ENCODE assay signal across 8 cellular contexts in the genomic region with DNA sequence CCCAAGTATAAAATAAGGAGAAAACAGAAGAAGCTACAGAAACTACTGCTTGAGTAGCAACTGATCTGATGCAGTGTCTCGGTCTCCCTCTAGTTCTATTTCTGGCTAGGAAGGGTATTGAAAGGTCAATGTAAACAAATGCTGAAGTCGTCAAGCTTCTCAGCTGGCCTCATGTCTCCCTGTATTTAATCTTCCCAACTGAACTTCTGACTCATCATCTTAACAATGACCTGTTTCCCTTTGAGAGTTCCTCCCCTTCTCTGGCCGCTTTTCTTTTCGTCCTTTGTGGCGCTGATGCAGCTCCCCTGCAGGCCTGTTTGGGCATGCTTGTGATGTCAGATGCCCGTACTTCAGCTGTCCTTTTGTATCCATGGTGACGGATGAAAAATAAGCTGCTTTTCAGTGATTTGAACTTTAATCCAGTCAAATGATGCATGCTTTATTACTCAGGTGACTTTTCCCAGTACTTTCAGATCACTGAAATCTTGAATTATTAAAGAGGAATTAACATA. TPM values are rescaled to one million over a fixed set of nuclear protein-coding genes. Genes with fewer than 3 reads are reported as not detected.
A peak's percentile ranks its signal among the peaks of the same experiment; 100 is the strongest.
DNase-seq lines count a peak whose midpoint lies in the region; ATAC-seq and TF ChIP-seq lines count a peak whose summit lies in the region.

No MANE protein-coding gene starts in this region.

- H3K4me2 ChIP-seq in OCI-LY7 (ENCODE audit: low read length), result peak overlapping the region; percentile 30; the same call in 1 of the 2 replicates

- DNase-seq in GM06990 (ENCODE audit: extremely low read depth, insufficient read length) (peak; percentile 50), HuH-7.5 (ENCODE audit: low spot score) (peak; percentile 24), OCI-LY7 (ENCODE audit: low spot score) (peak; percentile 39), dedifferentiated amniotic fluid mesenchymal stem cell (ENCODE audit: extremely low spot score) (peak; percentile 97), left colon (peak; percentile 47 to 77), substantia nigra (lab: John Stamatoyannopoulos, UW) (peak in 46 of 49 donors; percentile 7 to 78 (median 52))
- DNase-seq in activated T-cell treated with anti-CD3 and anti-CD28 coated beads, Interleukin-2, amount 50 U/mL, for 24 hours, result no peak

- no peak overlapping the region for H3K4me3 Mint-ChIP-seq in activated T-cell treated with anti-CD3 and anti-CD28 coated beads, Interleukin-2, amount 50 U/mL, for 24 hours

- H3K9me2 ChIP-seq in OCI-LY7 (ENCODE audit: insufficient read depth, low read length), result no peaks in the 10 kb centered on the region

- intact Hi-C loops in OCI-LY7 (cut with micrococcal nuclease; ENCODE audit: unreplicated experiment), result no loop called here
- intact Hi-C loops in left colon (cut with DNase I, micrococcal nuclease), result no loop called here

- H3K36me3 ChIP-seq in GM06990 (ENCODE audit: control insufficient read depth, insufficient read depth, low read length) (no peaks in the 10 kb centered on the region), OCI-LY7 (ENCODE audit: insufficient read depth, low read length) (no peaks in the 10 kb centered on the region)

- H3K4me1 ChIP-seq in OCI-LY7 (ENCODE audit: insufficient read depth, low read length, poor library complexity, severe bottlenecking), result peaks cover 20% of the 10 kb centered on the region

- H3K4me3 ChIP-seq in GM06990 (replicated peaks; ENCODE audit: low read depth, low read length), result peak overlapping the region; percentile 5; the same call in 1 of the 2 replicates
- H3K4me3 ChIP-seq in OCI-LY7 (ENCODE audit: low read depth, low read length, poor library complexity, severe bottlenecking), result no peak overlapping the region

- POLR2A ChIA-PET in OCI-LY7 (lab: Charles Lee), result interaction anchor here (0.6 to 1.9 kb wide), 4 partner anchors 8 to 37 kb away, joined by 3 to 10 read pairs (median 4); partner anchors contain the start of gene LCA5

- H3K27ac ChIP-seq in OCI-LY7 (ENCODE audit: low read depth, low read length, poor library complexity, severe bottlenecking) (no peak overlapping the region), substantia nigra (ENCODE audit: low read depth, low read length, poor library complexity, severe bottlenecking) (peak overlapping the region; percentile 91)

- TF ChIP-seq CTCF in GM06990 (IDR thresholded peaks at IDR 0.05; ENCODE audit: insufficient read depth, low read length, poor library complexity, severe bottlenecking) (peak; percentile 52), OCI-LY7 (conservative IDR thresholded peaks at IDR 0.05; ENCODE audit: low read length) (peak; percentile 49; the same call in 1 of the 2 replicates)

- ATAC-seq in GM21825 (IDR thresholded peaks at IDR 0.05; ENCODE audit: unreplicated experiment) (peak; percentile 84), left colon (peak; percentile 96)

- H3K4me1 Mint-ChIP-seq in activated T-cell treated with anti-CD3 and anti-CD28 coated beads, Interleukin-2, amount 50 U/mL, for 24 hours (ENCODE audit: low read depth), result no peaks in the 10 kb centered on the region

- H3K27ac Mint-ChIP-seq in activated T-cell treated with anti-CD3 and anti-CD28 coated beads, Interleukin-2, amount 50 U/mL, for 24 hours, result no peak overlapping the region

- no peaks in the 10 kb centered on the region for H3K9me3 ChIP-seq in OCI-LY7 (ENCODE audit: low read length)

- H3K9me3 Mint-ChIP-seq in activated T-cell treated with anti-CD3 and anti-CD28 coated beads, Interleukin-2, amount 50 U/mL, for 24 hours, result no peaks in the 10 kb centered on the region

- 0 out of 2 replicates have a peak overlapping the region, but pooled peaks have one; percentile 38 for H2AFZ ChIP-seq in OCI-LY7 (ENCODE audit: low read length)

- H4K20me1 ChIP-seq in OCI-LY7 (ENCODE audit: insufficient read depth, low read length), result no peaks in the 10 kb centered on the region

- CTCF ChIA-PET in OCI-LY7 (lab: Charles Lee; ENCODE audit: unreplicated experiment), result interaction anchor here (0.7 kb wide), 1 partner anchor 86 kb away, joined by 3 read pairs; the partner anchor contains the start of gene SH3BGRL2

- H3K27me3 Mint-ChIP-seq in activated T-cell treated with anti-CD3 and anti-CD28 coated beads, Interleukin-2, amount 50 U/mL, for 24 hours, result peaks cover 3% of the 10 kb centered on the region

- no TSS peak for BruUV-seq in OCI-LY7 (replicated peaks; lab: Mats Ljungman, UMichigan)

- no peaks in the 10 kb centered on the region for H3K27me3 ChIP-seq in GM06990 (replicated peaks; ENCODE audit: control insufficient read depth, insufficient read depth, low read length)

- H3K36me3 Mint-ChIP-seq in activated T-cell treated with anti-CD3 and anti-CD28 coated beads, Interleukin-2, amount 50 U/mL, for 24 hours (ENCODE audit: low read depth), result no peaks in the 10 kb centered on the region

- H3K79me2 ChIP-seq in OCI-LY7 (ENCODE audit: insufficient read depth, low read depth, low read length), result no peaks in the 10 kb centered on the region

RNA-seq across cellular contexts. Expression of gene LCA5, which starts 7.8 kb away (rescaled TPM):
- total RNA-seq in OCI-LY7 (2014; rRNA removed; shearing (Covaris generic)), result 0.77 and 1.3 TPM in 2 replicates
- total RNA-seq in OCI-LY7 (2022) (2.0 and 2.4 TPM in 2 replicates), left colon (1 to 10 TPM in 1 of 2 donors, under 1 TPM in 1; 0.40 to 1.3 TPM)
